11 cellular contexts compared by ENCODE assay signal in the genomic region with DNA sequence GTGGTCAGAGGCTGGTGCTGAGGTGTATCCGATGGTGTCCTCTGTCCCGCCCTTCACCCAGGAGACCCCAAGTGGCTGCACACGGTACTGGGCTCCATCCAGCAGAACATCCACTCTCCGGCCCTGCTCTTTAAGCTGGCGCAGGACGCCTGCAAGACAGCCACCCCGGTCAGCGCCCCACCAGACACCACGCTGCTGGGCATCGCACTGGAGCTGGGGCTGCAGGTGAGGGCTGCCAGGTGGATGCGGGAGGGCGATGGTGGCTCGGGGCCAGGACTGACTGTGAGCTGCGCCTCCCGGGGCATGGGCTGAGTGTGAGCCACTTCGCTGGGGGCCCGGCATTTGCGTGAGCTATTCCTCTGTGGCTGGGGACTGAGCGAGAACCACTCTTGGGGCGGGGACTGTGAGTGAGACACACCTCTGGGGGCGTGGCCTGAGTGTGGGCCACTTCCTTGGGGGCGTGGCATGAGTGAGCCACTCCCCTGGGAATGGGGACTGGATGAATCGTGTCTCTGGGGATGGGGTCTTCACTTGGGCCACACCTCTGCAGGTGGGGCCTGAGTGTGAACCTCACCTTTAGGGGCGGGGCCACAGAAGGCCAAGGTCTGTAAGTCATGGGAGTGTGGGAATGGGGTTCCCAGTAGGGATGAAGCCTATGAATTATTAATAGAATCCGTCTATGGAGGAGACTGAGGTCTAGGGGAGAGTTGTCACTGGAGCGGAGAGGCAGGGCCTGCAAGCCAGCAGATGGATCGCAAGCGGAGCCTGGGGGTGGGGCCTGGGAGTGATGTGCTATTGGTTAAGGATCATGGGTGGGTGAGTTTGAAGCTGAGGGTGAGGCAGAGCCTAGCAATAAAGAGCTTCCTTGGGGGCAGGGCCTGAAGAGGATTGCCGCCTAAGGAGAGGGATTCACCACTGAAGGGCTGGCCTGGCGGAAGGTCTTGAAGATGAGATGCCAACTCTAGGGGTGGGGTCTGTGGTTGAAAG. TPM values are rescaled to one million over a fixed set of nuclear protein-coding genes. Genes with fewer than 3 reads are reported as not detected.
DNase-seq lines count a peak whose midpoint lies in the region; ATAC-seq and TF ChIP-seq lines count a peak whose summit lies in the region.
"Had no signal": no experiment of that assay in that cellular context is flagged by ENCODE, and none has a peak within 500 bp of the region (broad histone marks: within the 10 kb centered on the region; RNA-seq: fewer than 3 reads in every experiment).

No MANE protein-coding gene starts in this region.

- RAD21 ChIA-PET in HCT116 (lab: Charles Lee; ENCODE audit: low non-redundant PET in 1 of 2, low total read pairs in 2 of 2, uncharacterized antibody in 2 of 2, unreplicated experiment in 2 of 2): no interaction called here

- H3K27ac ChIP-seq in HCT116 (ENCODE audit: low read depth, low read length): no peak overlapping the region; the same call in 1 of the 2 replicates
- H3K27ac ChIP-seq in sigmoid colon: no peak overlapping the region
- H3K27ac ChIP-seq: skin epidermis, thyroid gland had no signal

- no peaks in the 10 kb centered on the region for H3K79me2 ChIP-seq in HCT116 (ENCODE audit: insufficient read depth, low read length)

- H3K27me3 ChIP-seq in HCT116 (ENCODE audit: insufficient read depth, low read length) (no peaks in the 10 kb centered on the region), sigmoid colon (no peaks in the 10 kb centered on the region)
- H3K27me3 ChIP-seq: thyroid gland had no signal

- no peaks in the 10 kb centered on the region for H3K9me2 ChIP-seq in HCT116 (ENCODE audit: insufficient read depth)

- intact Hi-C loops in HCT116 (cut with micrococcal nuclease) (no loop called here), sigmoid colon (cut with DNase I) (no loop called here)

- H3K4me2 ChIP-seq in HCT116 (ENCODE audit: low read length): no peak overlapping the region

- H3K36me3 ChIP-seq in HCT116 (ENCODE audit: control insufficient read depth in 1 of 2, insufficient read depth in 2 of 2, low read length in 2 of 2) (no peaks in the 10 kb centered on the region), sigmoid colon (peaks cover 3 to 24% (median 4%) of the 10 kb centered on the region in 4 donors)

- H3K4me1 Mint-ChIP-seq in activated T-helper 17 cell treated with anti-CD3 and anti-CD28 coated beads, Interleukin-2, amount 50 U/mL, for 72 hours: no peaks in the 10 kb centered on the region
- H3K4me1 Mint-ChIP-seq in natural killer cell treated with Interleukin-12 subunit alpha and Interleukin-12 subunit beta and Interleukin-15 and Interleukin-18, amount 100 ng/mL, for 72 hours (ENCODE audit: low read depth in 2 of 2): peaks cover 0 to 4% of the 10 kb centered on the region in 2 donors

- TF ChIP-seq CTCF in HCT116 (IDR thresholded peaks at IDR 0.05 in 2 of 3, conservative IDR thresholded peaks at IDR 0.05 in 1 of 3; ENCODE audit: borderline replicate concordance in 1 of 3, insufficient read depth in 1 of 3, low read depth in 2 of 3, low read length in 2 of 3) (peak in 1 of 3 experiments; percentile 22; a peak in 2 of 6 replicates), sigmoid colon (IDR thresholded peaks at IDR 0.05) (no peak)

- peak; percentile 51 for DNase-seq in DMS 273 (lab: John Stamatoyannopoulos, UW; ENCODE audit: unreplicated experiment)
- DNase-seq in DMS 273 treated with DMSO at 0.1 percent for 48 hours (lab: John Stamatoyannopoulos, UW): no peak
- no peak for DNase-seq in HCT116 (ENCODE audit: low read depth, low spot score)
- no peak for DNase-seq in natural killer cell treated with Interleukin-12 subunit alpha and Interleukin-12 subunit beta and Interleukin-15 and Interleukin-18, amount 100 ng/mL, for 72 hours (ENCODE audit: low spot score)
- no peak for DNase-seq in NCI-H2081 treated with DMSO at 0.1 percent for 48 hours (lab: John Stamatoyannopoulos, UW)
- no peak for DNase-seq in sigmoid colon
- DNase-seq: 8988T, thyroid gland had no signal

- no peaks in the 10 kb centered on the region for H3K9me3 ChIP-seq in HCT116 (ENCODE audit: control insufficient read depth in 1 of 2, insufficient read depth in 1 of 2, low read depth in 1 of 2, low read length in 2 of 2)
- no peaks in the 10 kb centered on the region for H3K9me3 ChIP-seq in sigmoid colon
- H3K9me3 ChIP-seq: thyroid gland had no signal

- no peak overlapping the region for H3K9ac ChIP-seq in HCT116 (ENCODE audit: low read length)

- peaks cover 15% of the 10 kb centered on the region for H3K36me3 Mint-ChIP-seq in activated T-helper 17 cell treated with anti-CD3 and anti-CD28 coated beads, Interleukin-2, amount 50 U/mL, for 72 hours (ENCODE audit: low read depth)
- H3K36me3 Mint-ChIP-seq in natural killer cell treated with Interleukin-12 subunit alpha and Interleukin-12 subunit beta and Interleukin-15 and Interleukin-18, amount 100 ng/mL, for 72 hours: no peaks in the 10 kb centered on the region

- CTCF ChIA-PET in HCT116 (lab: Charles Lee): interaction anchor here (1.4 kb wide), 1 partner anchor 9 kb away, joined by 3 read pairs; no protein-coding TSS in a partner anchor

- H3K27me3 Mint-ChIP-seq in activated T-helper 17 cell treated with anti-CD3 and anti-CD28 coated beads, Interleukin-2, amount 50 U/mL, for 72 hours: no peaks in the 10 kb centered on the region
- no peaks in the 10 kb centered on the region for H3K27me3 Mint-ChIP-seq in natural killer cell treated with Interleukin-12 subunit alpha and Interleukin-12 subunit beta and Interleukin-15 and Interleukin-18, amount 100 ng/mL, for 72 hours

- H3K9me3 Mint-ChIP-seq in activated T-helper 17 cell treated with anti-CD3 and anti-CD28 coated beads, Interleukin-2, amount 50 U/mL, for 72 hours: no peaks in the 10 kb centered on the region
- H3K9me3 Mint-ChIP-seq in natural killer cell treated with Interleukin-12 subunit alpha and Interleukin-12 subunit beta and Interleukin-15 and Interleukin-18, amount 100 ng/mL, for 72 hours: no peaks in the 10 kb centered on the region

- H3K4me3 Mint-ChIP-seq in activated T-helper 17 cell treated with anti-CD3 and anti-CD28 coated beads, Interleukin-2, amount 50 U/mL, for 72 hours: no peak overlapping the region
- no peak overlapping the region for H3K4me3 Mint-ChIP-seq in natural killer cell treated with Interleukin-12 subunit alpha and Interleukin-12 subunit beta and Interleukin-15 and Interleukin-18, amount 100 ng/mL, for 72 hours

- TF ChIP-seq EP300 in sigmoid colon (IDR thresholded peaks at IDR 0.05): no peak

- ATAC-seq in HCT116 (peak; percentile 89), HG03039 (IDR thresholded peaks at IDR 0.05; ENCODE audit: unreplicated experiment) (no peak)
- ATAC-seq in activated T-helper 17 cell treated with anti-CD3 and anti-CD28 coated beads, Interleukin-2, amount 50 U/mL, for 72 hours (replicated peaks): peak; percentile 49
- peak; percentile 27 to 62 for ATAC-seq in natural killer cell treated with Interleukin-12 subunit alpha and Interleukin-12 subunit beta and Interleukin-15 and Interleukin-18, amount 100 ng/mL, for 72 hours

- no peak overlapping the region for H3K27ac Mint-ChIP-seq in activated T-helper 17 cell treated with anti-CD3 and anti-CD28 coated beads, Interleukin-2, amount 50 U/mL, for 72 hours
- H3K27ac Mint-ChIP-seq in natural killer cell treated with Interleukin-12 subunit alpha and Interleukin-12 subunit beta and Interleukin-15 and Interleukin-18, amount 100 ng/mL, for 72 hours: no peak overlapping the region

- TF ChIP-seq RAD21 in HCT116 (IDR thresholded peaks at IDR 0.05; ENCODE audit: low read depth): no peak

- H3K4me3 ChIP-seq in HCT116 (replicated peaks in 1 of 2; ENCODE audit: low read depth in 1 of 2, low read length in 2 of 2): no peak overlapping the region
- H3K4me3 ChIP-seq in sigmoid colon: no peak overlapping the region
- H3K4me3 ChIP-seq: skin epidermis, thyroid gland had no signal

- no TSS peak for BruUV-seq in HCT116 (replicated peaks; lab: Mats Ljungman, UMichigan)

- no peak for TF ChIP-seq POLR2A in HCT116 (IDR thresholded peaks at IDR 0.05; ENCODE audit: borderline replicate concordance, extremely low read depth, insufficient read depth, insufficient read length)
- no peak for TF ChIP-seq POLR2A in sigmoid colon (IDR thresholded peaks at IDR 0.05)

- 90 to 94% methylated on average over 30 of the region's 30 CpGs for WGBS in sigmoid colon, 2 donors

- H3K4me1 ChIP-seq in HCT116 (ENCODE audit: control insufficient read depth in 1 of 2, insufficient read depth in 2 of 2, low read length in 2 of 2) (peaks cover 3 to 15% of the 10 kb centered on the region in 2 experiments), sigmoid colon (peaks cover 0 to 14% (median 3%) of the 10 kb centered on the region in 4 donors)

- POLR2A ChIA-PET in HCT116 (lab: Charles Lee): interaction anchor here (1.3 kb wide), 1 partner anchor 11 kb away, joined by 3 read pairs; no protein-coding TSS in a partner anchor

- H4K20me1 ChIP-seq in HCT116 (ENCODE audit: insufficient read depth): no peaks in the 10 kb centered on the region

- H2AFZ ChIP-seq in HCT116 (ENCODE audit: low read depth, low read length, poor library complexity, severe bottlenecking): no peak overlapping the region

TF ChIP-seq in HCT116, 20 proteins besides CTCF, POLR2A, EP300 and RAD21 (continues in another document):
- TF ChIP-seq EZH2phosphoT487 (IDR thresholded peaks at IDR 0.05; ENCODE audit: borderline replicate concordance) (no peak), ZFX (IDR thresholded peaks at IDR 0.05) (no peak)

RNA-seq across cellular contexts. Expression of a gene that starts 30.5 kb away (rescaled TPM):
- total RNA-seq in HCT116 (2021; ENCODE audit: unreplicated experiment) (9.8 TPM), sigmoid colon (1 to 10 TPM; 2.3 to 4.4 (median 3.3) TPM)
- polyA plus RNA-seq in HCT116 (2012): 5.4 and 6.1 TPM in 2 replicates
- total RNA-seq in activated T-helper 17 cell treated with anti-CD3 and anti-CD28 coated beads, Interleukin-2, amount 50 U/mL, for 72 hours: 10 to 100 TPM in 1 of 2 donors, 1 to 10 TPM in 1; 5.4 to 10.6 TPM
- 1 to 10 TPM; 8.3 to 9.7 TPM for total RNA-seq in natural killer cell treated with Interleukin-12 subunit alpha and Interleukin-12 subunit beta and Interleukin-15 and Interleukin-18, amount 100 ng/mL, for 72 hours
- polyA plus RNA-seq in sigmoid colon: 1 to 10 TPM in 2 of 3 donors, under 1 TPM in 1; 0.60 to 3.3 (median 1.4) TPM

RNA-seq across cellular contexts. Expression of a gene that starts 51.2 kb away (rescaled TPM):
- total RNA-seq in HCT116 (2021; ENCODE audit: unreplicated experiment): not detected
- polyA plus RNA-seq in HCT116 (2012): 0.17 and 0.30 TPM in 2 replicates
- total RNA-seq in activated T-helper 17 cell treated with anti-CD3 and anti-CD28 coated beads, Interleukin-2, amount 50 U/mL, for 72 hours: 1 to 10 TPM; 1.2 to 3.6 TPM
- under 1 TPM in 1 of 2 donors, not detected in 1; 0.95 TPM for total RNA-seq in natural killer cell treated with Interleukin-12 subunit alpha and Interleukin-12 subunit beta and Interleukin-15 and Interleukin-18, amount 100 ng/mL, for 72 hours
- not detected for total RNA-seq in sigmoid colon
- under 1 TPM in 1 of 3 donors, not detected in 2; 0.16 TPM for polyA plus RNA-seq in sigmoid colon
- total RNA-seq: thyroid gland had no signal

RNA-seq across cellular contexts. Expression of a gene that starts 51.5 kb away (rescaled TPM):
- 115 TPM for total RNA-seq in HCT116 (2021; ENCODE audit: unreplicated experiment)
- 217 and 237 TPM in 2 replicates for polyA plus RNA-seq in HCT116 (2012)
- 100 to 1,000 TPM in 1 of 2 donors, 10 to 100 TPM in 1; 76.7 to 127 TPM for total RNA-seq in activated T-helper 17 cell treated with anti-CD3 and anti-CD28 coated beads, Interleukin-2, amount 50 U/mL, for 72 hours
- total RNA-seq in natural killer cell treated with Interleukin-12 subunit alpha and Interleukin-12 subunit beta and Interleukin-15 and Interleukin-18, amount 100 ng/mL, for 72 hours: 10 to 100 TPM; 53.0 to 83.6 TPM
- total RNA-seq in sigmoid colon: 100 to 1,000 TPM; 139 to 229 (median 198) TPM
- polyA plus RNA-seq in sigmoid colon: 100 to 1,000 TPM; 105 to 133 (median 113) TPM
